ENCODE assay signal across 21 cellular contexts in genomic region chr12:72444566-72444965, GRCh38.
"Had no signal": no experiment of that assay in that cellular context is flagged by ENCODE, and none has a peak within 500 bp of the region (broad histone marks: within the 10 kb centered on the region; RNA-seq: fewer than 3 reads in every experiment).

No MANE protein-coding gene starts in this region.

- H3K36me3 ChIP-seq: SJSA1 had no signal

- H3K27ac ChIP-seq: SJSA1 had no signal

- DNase-seq: KBM-7, MV-4-11, NCI-H1048, NCI-H1105, NCI-H1417, NCI-H1436 treated with DMSO at 0.1 percent for 48 hours, NCI-H1694, NCI-H187 treated with DMSO at 0.1 percent for 48 hours, NCI-H2029 treated with DMSO at 0.1 percent for 48 hours, NCI-H2171 treated with DMSO at 0.1 percent for 48 hours, NCI-H345, NCI-H446 treated with DMSO at 0.1 percent for 48 hours, NCI-H510A treated with DMSO at 0.1 percent for 48 hours, NCI-H526, Right ventricle myocardium superior, RPMI8226, SIG-M5, SK-N-SH, SW 1271, T-cell had no signal

- H3K9ac ChIP-seq: SK-N-SH had no signal

- H3K4me1 ChIP-seq: SJSA1 had no signal

- H3K27me3 ChIP-seq: SJSA1 had no signal

- H3K4me3 ChIP-seq: SJSA1 had no signal

- ATAC-seq: T-cell had no signal

- H3K9me3 ChIP-seq: SJSA1, SK-N-SH had no signal
